8 cellular contexts compared by ENCODE assay signal in the genomic region with DNA sequence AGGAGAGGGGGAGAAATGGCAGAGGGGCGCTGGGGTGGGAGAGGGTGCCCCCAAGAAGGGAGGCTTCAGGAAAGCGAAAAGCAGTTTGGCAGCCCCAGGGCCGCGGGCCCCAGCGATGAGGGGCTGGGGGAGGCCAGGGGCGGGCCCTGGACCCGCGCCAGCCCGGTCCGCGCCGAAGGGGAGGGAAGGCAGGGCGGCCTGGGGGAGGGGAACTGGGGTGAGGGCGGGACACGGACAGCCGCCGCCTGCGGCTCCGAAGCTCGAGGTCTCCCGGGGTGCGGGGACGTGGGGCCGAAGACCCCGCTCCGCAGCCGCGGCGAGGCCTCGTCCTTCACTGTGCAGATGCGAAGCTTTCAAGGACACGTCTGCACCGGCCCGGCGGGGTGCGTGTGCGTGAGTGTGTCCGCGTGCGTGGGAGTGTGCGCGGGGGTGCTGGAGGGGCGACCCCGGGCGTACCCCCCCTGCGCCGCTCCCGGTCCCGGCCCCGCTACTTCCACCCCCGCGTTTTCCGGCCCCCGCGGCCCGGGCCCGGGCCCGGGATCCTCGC. TPM values are rescaled to one million over a fixed set of nuclear protein-coding genes. Genes with fewer than 3 reads are reported as not detected.
DNase-seq lines count a peak whose midpoint lies in the region; ATAC-seq and TF ChIP-seq lines count a peak whose summit lies in the region.

No MANE protein-coding gene starts in this region.

- H3K4me1 ChIP-seq in RWPE2 (ENCODE audit: insufficient read depth, poor library complexity, severe bottlenecking) (no peaks in the 10 kb centered on the region), muscle layer of colon (ENCODE audit: insufficient read depth, low read length) (peaks cover 49% of the 10 kb centered on the region)

- no peak for ATAC-seq in RWPE2 (ENCODE audit: low read depth)
- no peak for ATAC-seq in GM18868 (IDR thresholded peaks at IDR 0.05; ENCODE audit: unreplicated experiment)
- ATAC-seq in GM18861 (IDR thresholded peaks at IDR 0.05; ENCODE audit: unreplicated experiment), result no peak

- H3K9ac ChIP-seq in muscle layer of colon (ENCODE audit: low read length), result no peak overlapping the region

- H3K4me3 ChIP-seq in RWPE2 (ENCODE audit: severe bottlenecking) (peak overlapping the region; percentile 83), muscle layer of colon (ENCODE audit: low read depth in 1 of 2, low read length in 2 of 2) (peak overlapping the region; percentile 50 to 83)

- H3K9me3 ChIP-seq in RWPE2 (ENCODE audit: severe bottlenecking) (no peaks in the 10 kb centered on the region), muscle layer of colon (ENCODE audit: low read length) (no peaks in the 10 kb centered on the region)

- no peak overlapping the region for H3K27ac ChIP-seq in RWPE2 (ENCODE audit: poor library complexity, severe bottlenecking)
- H3K27ac ChIP-seq in muscle layer of colon (ENCODE audit: low read depth, low read length), result peak overlapping the region; percentile 88

- no peak for TF ChIP-seq CTCF in RWPE2 (IDR thresholded peaks at IDR 0.05; ENCODE audit: poor library complexity, severe bottlenecking)

- H3K36me3 ChIP-seq in RWPE2 (ENCODE audit: low read depth) (no peaks in the 10 kb centered on the region), muscle layer of colon (ENCODE audit: insufficient read depth, low read length) (no peaks in the 10 kb centered on the region)

- H3K27me3 ChIP-seq in RWPE2 (ENCODE audit: insufficient read depth, poor library complexity, severe bottlenecking) (no peaks in the 10 kb centered on the region), muscle layer of colon (ENCODE audit: control insufficient read depth in 1 of 2, insufficient read depth in 2 of 2, low read length in 2 of 2) (no peaks in the 10 kb centered on the region)

- DNase-seq in NCI-H748 (lab: John Stamatoyannopoulos, UW; ENCODE audit: unreplicated experiment), result peak; percentile 69
- no peak for DNase-seq in NCI-H748 treated with DMSO at 0.1 percent for 48 hours (lab: John Stamatoyannopoulos, UW)
- DNase-seq in RWPE2 (ENCODE audit: low spot score), result no peak
- peak; percentile 13 for DNase-seq in dermis blood vessel endothelial cell
- no peak for DNase-seq in superior temporal gyrus (ENCODE audit: extremely low spot score)

RNA-seq across cellular contexts. Expression of gene DNMT3A, which starts 1.3 kb away (rescaled TPM):
- total RNA-seq in dermis blood vessel endothelial cell, result 31.0 and 32.1 TPM in 2 replicates

Comparison
In these comparisons a context has a peak if more than half of its experiments do, and no peak if none do; other contexts are left out.
1. DNase-seq: peak in NCI-H748 (single experiment) and dermis blood vessel endothelial cell (single experiment); none in NCI-H748 treated with DMSO at 0.1 percent for 48 hours (single experiment), RWPE2 (single experiment) and superior temporal gyrus (single experiment).